In genomic region chr7:45718464-45719330, GRCh38 we compare ENCODE assay signal across 1 cellular context.
TF ChIP-seq lines count a peak whose summit lies in the region.

No MANE protein-coding gene starts in this region.

TF ChIP-seq in WTC11, 78 proteins besides CTCF, POLR2A, EP300 and RAD21 (continued from another document):
- TF ChIP-seq AR (CRISPR knock-in tag; IDR thresholded peaks at IDR 0.05) (no peak), ATF3 (CRISPR knock-in tag; conservative IDR thresholded peaks at IDR 0.05) (no peak), SMAD3 (CRISPR knock-in tag; IDR thresholded peaks at IDR 0.05; ENCODE audit: borderline replicate concordance) (no peak), ZBTB21 (CRISPR knock-in tag; IDR thresholded peaks at IDR 0.05; ENCODE audit: borderline replicate concordance) (no peak), TEAD1 (CRISPR knock-in tag; IDR thresholded peaks at IDR 0.05) (no peak), CREB1 (CRISPR knock-in tag; IDR thresholded peaks at IDR 0.05) (no peak), GTF2I (CRISPR knock-in tag; conservative IDR thresholded peaks at IDR 0.05) (no peak), RELA (CRISPR knock-in tag; IDR thresholded peaks at IDR 0.05; ENCODE audit: borderline replicate concordance) (no peak), TCF7 (CRISPR knock-in tag; IDR thresholded peaks at IDR 0.05; ENCODE audit: low read depth) (no peak), ZNF423 (CRISPR knock-in tag; IDR thresholded peaks at IDR 0.05) (no peak), FOXJ3 (CRISPR knock-in tag; IDR thresholded peaks at IDR 0.05; ENCODE audit: borderline replicate concordance) (no peak), ZNF138 (CRISPR knock-in tag; conservative IDR thresholded peaks at IDR 0.05) (no peak), NFYB (CRISPR knock-in tag; conservative IDR thresholded peaks at IDR 0.05; ENCODE audit: low read depth) (no peak), ERG (CRISPR knock-in tag; IDR thresholded peaks at IDR 0.05) (no peak), USF2 (CRISPR knock-in tag; IDR thresholded peaks at IDR 0.05) (no peak)
TF ChIP-seq in WTC11: peak in this region for 0.
